18 cellular contexts compared by ENCODE assay signal in genomic region chr2:46002947-46003346, GRCh38.
DNase-seq lines count a peak whose midpoint lies in the region; ATAC-seq and TF ChIP-seq lines count a peak whose summit lies in the region.
"Had no signal": no experiment of that assay in that cellular context is flagged by ENCODE, and none has a peak within 500 bp of the region (broad histone marks: within the 10 kb centered on the region; RNA-seq: fewer than 3 reads in every experiment).

No MANE protein-coding gene starts in this region.

- no peaks in the 10 kb centered on the region for H3K9me3 Mint-ChIP-seq in HFFc6
- peaks cover 3% of the 10 kb centered on the region for H3K9me3 Mint-ChIP-seq in nephron
- H3K9me3 Mint-ChIP-seq: IgD-negative memory B cell had no signal

- H3K4me1 ChIP-seq in esophagus muscularis mucosa (peaks cover 18 to 38% (median 28%) of the 10 kb centered on the region in 4 donors), upper lobe of left lung (peaks cover 26 to 38% (median 33%) of the 10 kb centered on the region in 4 donors), testis (peaks cover 16% of the 10 kb centered on the region)
- H3K4me1 ChIP-seq: HAP-1, Peyer's patch had no signal

- TF ChIP-seq EP300 in esophagus muscularis mucosa (IDR thresholded peaks at IDR 0.05) = no peak
- no peak for TF ChIP-seq EP300 in upper lobe of left lung (IDR thresholded peaks at IDR 0.05)

- no peaks in the 10 kb centered on the region for H3K27me3 Mint-ChIP-seq in HFFc6 (ENCODE audit: insufficient read depth)
- no peaks in the 10 kb centered on the region for H3K27me3 Mint-ChIP-seq in nephron (ENCODE audit: low read depth)
- H3K27me3 Mint-ChIP-seq: B cell, IgD-negative memory B cell had no signal

- H3K4me1 Mint-ChIP-seq in HFFc6 (ENCODE audit: low read depth) (peaks cover 60% of the 10 kb centered on the region), nephron (peaks cover 39% of the 10 kb centered on the region)
- H3K4me1 Mint-ChIP-seq: B cell, IgD-negative memory B cell had no signal

- 91% methylated on average over 2 of the region's 2 CpGs for WGBS in esophagus muscularis mucosa
- WGBS in upper lobe of left lung, 2 donors = 55 to 88% methylated on average over 2 of the region's 2 CpGs
- 73 to 89% methylated on average over 2 of the region's 2 CpGs for WGBS in testis, 2 donors

- H3K4me3 Mint-ChIP-seq in HFFc6 = no peak overlapping the region
- H3K4me3 Mint-ChIP-seq in nephron = no peak overlapping the region
- H3K4me3 Mint-ChIP-seq: B cell, IgD-negative memory B cell had no signal

- intact Hi-C loops in esophagus muscularis mucosa (cut with DNase I) (loop anchor here (10.0 kb wide), 1 partner anchor 642 kb away; no protein-coding TSS in a partner anchor), testis (cut with DNase I; ENCODE audit: low total_unique reads) (no loop called here)

- H3K4me3 ChIP-seq in esophagus muscularis mucosa (no peak overlapping the region), upper lobe of left lung (peak overlapping the region in 2 of 4 donors; percentile 7 to 9), testis (no peak overlapping the region)
- H3K4me3 ChIP-seq: GM23248, HAP-1, Peyer's patch had no signal

- DNase-seq in HFFc6 = no peak
- DNase-seq in esophagus muscularis mucosa (ENCODE audit: extremely low spot score) = peak; percentile 78
- no peak for DNase-seq in upper lobe of left lung
- no peak for DNase-seq in testis
- no peak for DNase-seq in central memory CD4-positive, alpha-beta T cell
- DNase-seq: COR-L47, Karpas-422, NCI-H2171, NCI-H446, NCI-H69, Peyer's patch had no signal

- H3K36me3 ChIP-seq in esophagus muscularis mucosa (peaks cover 0 to 37% (median 21%) of the 10 kb centered on the region in 4 donors), upper lobe of left lung (peaks cover 0 to 25% (median 6%) of the 10 kb centered on the region in 4 donors), testis (ENCODE audit: low read depth, missing control alignments) (no peaks in the 10 kb centered on the region)
- H3K36me3 ChIP-seq: HAP-1 had no signal

- H3K27me3 ChIP-seq in esophagus muscularis mucosa (no peaks in the 10 kb centered on the region), upper lobe of left lung (no peaks in the 10 kb centered on the region), testis (no peaks in the 10 kb centered on the region)
- H3K27me3 ChIP-seq: Peyer's patch had no signal

- no peak for ATAC-seq in upper lobe of left lung (ENCODE audit: low FRiP score in 2 of 2)
- no peak for ATAC-seq in HG03342 (IDR thresholded peaks at IDR 0.05; ENCODE audit: unreplicated experiment)

- peaks cover 37% of the 10 kb centered on the region for H3K36me3 Mint-ChIP-seq in HFFc6 (ENCODE audit: low read depth)
- peaks cover 10% of the 10 kb centered on the region for H3K36me3 Mint-ChIP-seq in nephron (ENCODE audit: low read depth)

- H3K9me3 ChIP-seq in esophagus muscularis mucosa (no peaks in the 10 kb centered on the region), upper lobe of left lung (no peaks in the 10 kb centered on the region), testis (no peaks in the 10 kb centered on the region)
- H3K9me3 ChIP-seq: HAP-1, Peyer's patch had no signal

- H3K27ac Mint-ChIP-seq in HFFc6 (peak overlapping the region; percentile 61), nephron (peak overlapping the region; percentile 92 to 95 (median 94))
- H3K27ac Mint-ChIP-seq: B cell, IgD-negative memory B cell had no signal

- H3K27ac ChIP-seq in esophagus muscularis mucosa (replicated peaks in 1 of 4) (peak overlapping the region in 2 of 4 donors; percentile 65 to 67), upper lobe of left lung (peak overlapping the region; percentile 63 to 75 (median 70)), testis (no peak overlapping the region)
- H3K27ac ChIP-seq: GM23248, HL-60 had no signal

- TF ChIP-seq POLR2A in esophagus muscularis mucosa (IDR thresholded peaks at IDR 0.05; ENCODE audit: low read depth) (no peak), upper lobe of left lung (IDR thresholded peaks at IDR 0.05) (no peak), testis (IDR thresholded peaks at IDR 0.05) (no peak)

- TF ChIP-seq CTCF in HFFc6 (IDR thresholded peaks at IDR 0.05) (no peak), esophagus muscularis mucosa (IDR thresholded peaks at IDR 0.05) (no peak), nephron (IDR thresholded peaks at IDR 0.05; ENCODE audit: unreplicated experiment in 3 of 3) (no peak), upper lobe of left lung (IDR thresholded peaks at IDR 0.05) (no peak), testis (IDR thresholded peaks at IDR 0.05) (no peak)

Comparison
In these comparisons a context has a peak if more than half of its experiments do, and no peak if none do; other contexts are left out.
1. H3K27ac ChIP-seq: peak in upper lobe of left lung (4 of 4); none in testis (0 of 2).